8 cellular contexts compared by ENCODE assay signal in the genomic region with DNA sequence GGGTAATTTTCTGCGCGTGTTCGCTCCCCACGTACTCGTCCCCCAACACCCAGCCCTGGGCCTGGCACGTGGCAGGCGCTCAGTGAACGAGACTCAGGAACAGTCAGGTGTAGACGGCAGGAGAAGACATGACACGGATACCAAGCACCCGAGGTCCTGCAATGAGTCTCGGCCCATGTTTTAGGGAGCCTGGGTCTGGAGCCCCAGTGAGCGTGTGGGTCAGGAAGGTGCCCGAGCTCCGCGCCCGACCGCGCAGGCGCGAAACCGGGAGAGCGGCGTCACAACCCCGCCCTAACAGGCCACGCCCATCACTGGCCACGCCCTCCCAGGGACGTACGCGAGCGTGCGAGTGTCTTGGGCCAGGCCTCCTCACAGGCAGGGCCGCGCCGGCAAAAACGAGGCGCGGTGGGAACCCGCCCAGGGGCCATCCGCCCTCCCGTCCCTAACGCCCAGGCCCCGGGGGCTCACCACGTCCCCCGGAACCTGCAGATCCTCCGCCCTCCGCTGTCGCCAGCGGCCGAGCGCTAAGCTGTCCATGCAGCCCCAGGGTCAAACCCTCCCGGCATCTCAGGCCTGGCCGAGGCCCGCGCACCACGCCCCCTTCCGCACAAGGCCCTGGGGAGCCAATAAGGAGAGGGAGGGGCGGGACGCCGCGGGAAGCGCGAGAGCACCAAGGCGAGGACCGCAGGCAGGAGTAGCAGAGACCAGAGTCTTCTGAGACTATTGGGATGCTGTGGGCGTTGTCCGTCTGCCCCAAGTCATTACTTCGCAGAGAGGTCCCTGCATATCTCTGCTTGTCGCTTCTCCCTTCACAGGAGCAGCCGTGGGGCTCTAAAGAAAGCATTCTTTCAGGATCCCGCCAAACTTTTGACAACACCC.
DNase-seq lines count a peak whose midpoint lies in the region; ATAC-seq and TF ChIP-seq lines count a peak whose summit lies in the region.

C10orf143 (minus strand) TSS at position 595 of the 879 bp plus-strand sequence; CDS start at position 537, 58 bp downstream.

- peak; percentile 67 for ATAC-seq in GM18858 (IDR thresholded peaks at IDR 0.05; ENCODE audit: unreplicated experiment)
- ATAC-seq in HG03066 (IDR thresholded peaks at IDR 0.05; ENCODE audit: low read depth, unreplicated experiment): peak; percentile 81

- in situ Hi-C loops in brain microvascular endothelial cell (cut with HindIII; ENCODE audit: low pct_ligation_motif_present, low sequenced_read_pairs): no loop called here

- H3K27me3 ChIP-seq in brain microvascular endothelial cell (replicated peaks): no peaks in the 10 kb centered on the region

- DNase-seq in 8988T (peak; percentile 77), NCI-H2107 treated with DMSO at 0.1 percent for 48 hours (lab: John Stamatoyannopoulos, UW; ENCODE audit: unreplicated experiment) (peak; percentile 58), UCSD-AML1 (lab: John Stamatoyannopoulos, UW; ENCODE audit: unreplicated experiment) (peak; percentile 97), brain microvascular endothelial cell (peak; percentile 96), skeletal muscle cell (ENCODE audit: low read depth) (peak; percentile 93)

- H3K4me3 ChIP-seq in brain microvascular endothelial cell (ENCODE audit: low read depth, low read length) (peak within 1 kb of the TSS; percentile 88), iPS-11a (ENCODE audit: low read depth, low read length) (peak within 1 kb of the TSS; percentile 91), skeletal muscle cell (ENCODE audit: low read depth, low read length) (peak within 1 kb of the TSS; percentile 92)

- H3K27ac ChIP-seq in brain microvascular endothelial cell: peak within 1 kb of the TSS; percentile 91

- no peaks in the 10 kb centered on the region for H3K36me3 ChIP-seq in brain microvascular endothelial cell (replicated peaks)

- no peak for TF ChIP-seq CTCF in brain microvascular endothelial cell (IDR thresholded peaks at IDR 0.05; ENCODE audit: low read depth, low read length, missing control alignments)

Comparison
In these comparisons a context has a peak if more than half of its experiments do, and no peak if none do; other contexts are left out.
1. Peak in every context shown above with its lines: DNase-seq, ATAC-seq, H3K4me3 ChIP-seq and H3K27ac ChIP-seq.